8 cellular contexts compared by ENCODE assay signal in the genomic region with DNA sequence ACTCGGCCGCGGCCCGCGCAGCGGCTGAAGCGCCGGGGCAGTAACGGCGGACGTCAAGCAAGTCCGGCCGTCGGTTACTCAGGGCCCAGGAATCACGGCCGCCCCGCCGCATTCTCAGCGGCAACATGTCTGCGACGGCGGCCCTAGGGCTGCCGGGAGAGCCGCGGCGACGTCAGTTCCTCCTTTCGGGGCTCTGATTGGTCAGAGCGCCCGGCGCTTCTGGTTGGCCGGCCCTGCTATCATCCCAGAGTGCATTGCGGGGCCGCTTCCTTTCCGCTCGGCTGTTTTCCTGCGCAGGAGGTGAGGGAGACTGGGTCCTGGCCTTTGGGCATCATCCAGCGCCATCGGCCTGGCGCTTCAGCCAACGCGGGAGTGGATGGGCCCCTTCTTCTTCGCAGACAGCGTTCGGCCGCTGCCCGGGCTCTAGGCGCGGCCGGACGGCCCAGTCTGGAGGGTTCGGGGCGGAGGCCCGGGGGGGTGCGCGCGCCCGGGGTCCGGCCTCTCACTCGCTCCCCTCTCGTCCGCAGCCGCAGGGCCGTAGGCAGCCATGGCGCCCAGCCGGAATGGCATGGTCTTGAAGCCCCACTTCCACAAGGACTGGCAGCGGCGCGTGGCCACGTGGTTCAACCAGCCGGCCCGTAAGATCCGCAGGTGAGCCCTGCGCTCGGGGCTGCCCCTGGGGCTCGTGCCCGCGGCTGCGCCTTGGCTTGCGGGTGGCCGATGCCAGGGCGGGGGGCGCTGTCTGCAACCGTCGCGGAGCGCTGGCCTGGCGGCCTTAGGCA. TPM values are rescaled to one million over a fixed set of nuclear protein-coding genes. Genes with fewer than 3 reads are reported as not detected.
A peak's percentile ranks its signal among the peaks of the same experiment; 100 is the strongest.
DNase-seq lines count a peak whose midpoint lies in the region; ATAC-seq and TF ChIP-seq lines count a peak whose summit lies in the region.

Gene RPL13 (plus strand): TSS at position 270 of the 782 bp plus-strand sequence. CDS start 278 bp downstream, at position 548.

- in situ Hi-C loops in T47D (cut with HindIII; ENCODE audit: low pct_unique_long_range_greater_than_20kb, low sequenced_read_pairs) = no loop called here

- CTCF ChIA-PET in A673 (lab: Charles Lee) = no interaction called here

- H3K4me2 ChIP-seq in skeletal muscle satellite cell (ENCODE audit: low read length) = peak within 1 kb of the TSS; percentile 92

- H3K9ac ChIP-seq in iPS-18a (ENCODE audit: low read length) (peak within 1 kb of the TSS; percentile 93), skeletal muscle satellite cell (ENCODE audit: low read depth, low read length) (peak within 1 kb of the TSS; percentile 98)

- DNase-seq in A673 (ENCODE audit: low spot score) (peak; percentile 98), NCI-H2196 treated with DMSO at 0.1 percent for 48 hours (lab: John Stamatoyannopoulos, UW; ENCODE audit: unreplicated experiment) (peak; percentile 68), T47D (ENCODE audit: low read depth in 1 of 2, low spot score in 1 of 2) (peak; percentile 98 to 99)

- H3K4me3 ChIP-seq in A673 (ENCODE audit: low read depth, low read length, poor library complexity, severe bottlenecking) (peak within 1 kb of the TSS; percentile 86), iPS-18a (ENCODE audit: low read length) (peak within 1 kb of the TSS; percentile 79), skeletal muscle satellite cell (ENCODE audit: low read length) (peak within 1 kb of the TSS; percentile 90)

- TF ChIP-seq CTCF in A673 (conservative IDR thresholded peaks at IDR 0.05; ENCODE audit: low read depth, low read length) = 0 out of 2 replicates have a peak, but pooled peaks have one; percentile 10
- no peak for TF ChIP-seq CTCF in VCaP (conservative IDR thresholded peaks at IDR 0.05)

- POLR2A ChIA-PET in A673 (lab: Charles Lee; ENCODE audit: low non-redundant PET) = interaction anchor here (0.7 kb wide), 1 partner anchor 33 kb away, joined by 3 read pairs; no protein-coding TSS in a partner anchor

- no TSS peak for BruUV-seq in A673 (replicated peaks; lab: Mats Ljungman, UMichigan)

- peak within 1 kb of the TSS; percentile 95 for H3K27ac ChIP-seq in A673 (ENCODE audit: low read depth, low read length, poor library complexity, severe bottlenecking)
- peak within 1 kb of the TSS; percentile 79 for H3K27ac ChIP-seq in VCaP
- peak within 1 kb of the TSS; percentile 76 for H3K27ac ChIP-seq in iPS-18a (ENCODE audit: low read length)

- H3K36me3 ChIP-seq in A673 (ENCODE audit: insufficient read depth, low read length, poor library complexity, severe bottlenecking) (peaks cover 45% of the 10 kb centered on the region), iPS-18a (ENCODE audit: control insufficient read depth, low read depth, low read length) (peaks cover 41% of the 10 kb centered on the region), skeletal muscle satellite cell (ENCODE audit: insufficient read depth, low read length) (peaks cover 62% of the 10 kb centered on the region)

- H3K27me3 ChIP-seq in A673 (replicated peaks; ENCODE audit: insufficient read depth, low read depth, low read length, poor library complexity) (no peaks in the 10 kb centered on the region), iPS-18a (ENCODE audit: control insufficient read depth, insufficient read depth, low read length) (no peaks in the 10 kb centered on the region), skeletal muscle satellite cell (ENCODE audit: control insufficient read depth, insufficient read depth, low read length) (no peaks in the 10 kb centered on the region)

- H3K9me3 ChIP-seq in A673 (ENCODE audit: low read depth, low read length, poor library complexity, severe bottlenecking) (no peaks in the 10 kb centered on the region), iPS-18a (ENCODE audit: control insufficient read depth, low read depth, low read length) (no peaks in the 10 kb centered on the region), skeletal muscle satellite cell (replicated peaks; ENCODE audit: low read length) (no peaks in the 10 kb centered on the region)

- H3K4me1 ChIP-seq in A673 (ENCODE audit: insufficient read depth, low read length, poor library complexity, severe bottlenecking) = peaks cover 39% of the 10 kb centered on the region
- peaks cover 17% of the 10 kb centered on the region for H3K4me1 ChIP-seq in iPS-18a (ENCODE audit: control insufficient read depth, low read depth, low read length)
- H3K4me1 ChIP-seq in skeletal muscle satellite cell (ENCODE audit: control insufficient read depth, insufficient read depth, low read length) = peaks cover 54% of the 10 kb centered on the region

- intact Hi-C loops in A673 (cut with micrococcal nuclease; ENCODE audit: unreplicated experiment) = no loop called here

- ATAC-seq in GM18867 (IDR thresholded peaks at IDR 0.05; ENCODE audit: unreplicated experiment) = peak; percentile 89
- ATAC-seq in HG03103 (IDR thresholded peaks at IDR 0.05; ENCODE audit: low read depth, unreplicated experiment) = peak; percentile 61

RNA-seq across cellular contexts. Expression of gene RPL13, which starts in this region (rescaled TPM):
- 2,140 and 2,205 TPM in 2 replicates for total RNA-seq in A673 (2021)
- total RNA-seq in skeletal muscle satellite cell (2012; rRNA removed) = 2,818 and 3,730 TPM in 2 replicates

Comparison
In these comparisons a context has a peak if more than half of its experiments do, and no peak if none do; other contexts are left out.
1. Peak in every context shown above with its lines: DNase-seq, ATAC-seq, H3K4me3 ChIP-seq and H3K27ac ChIP-seq.